ENCODE assay signal across 22 cellular contexts in genomic region chr3:8204846-8205624, GRCh38.
DNase-seq lines count a peak whose midpoint lies in the region; ATAC-seq and TF ChIP-seq lines count a peak whose summit lies in the region.
"Had no signal": no experiment of that assay in that cellular context is flagged by ENCODE, and none has a peak within 500 bp of the region (broad histone marks: within the 10 kb centered on the region; RNA-seq: fewer than 3 reads in every experiment).

No MANE protein-coding gene starts in this region.

- DNase-seq in DMS53 (lab: John Stamatoyannopoulos, UW) (peak; percentile 11), DMS53 treated with DMSO at 0.1 percent for 48 hours (lab: John Stamatoyannopoulos, UW; ENCODE audit: unreplicated experiment) (no peak), brain microvascular endothelial cell (peak; percentile 22), fibroblast of villous mesenchyme (ENCODE audit: low read depth) (peak; percentile 2), aorta (no peak), H4 (ENCODE audit: low spot score) (no peak)
- no peak for DNase-seq in activated CD4-positive, alpha-beta T cell treated with anti-CD3 and anti-CD28 coated beads, Interleukin-2, amount 50 U/mL, for 1 hour
- DNase-seq: activated CD4-positive, alpha-beta T cell treated with anti-CD3 and anti-CD28 coated beads for 48 hours; activated CD8-positive, alpha-beta memory T cell treated with anti-CD3 and anti-CD28 coated beads, Interleukin-2, amount 10 ng/mL, durations not matched to agents 7 days and 5 days; Calu3; heart left ventricle; left ventricle myocardium superior; NCI-H1436 treated with DMSO at 0.1 percent for 48 hours; NCI-H774; OCI-M1; SIG-M5; T-helper 1 cell had no signal

- no peak overlapping the region for H3K4me3 ChIP-seq in brain microvascular endothelial cell (ENCODE audit: low read depth, low read length)
- H3K4me3 ChIP-seq in fibroblast of villous mesenchyme (ENCODE audit: low read depth, low read length), result no peak overlapping the region
- H3K4me3 ChIP-seq in aorta (ENCODE audit: low read length in 2 of 2), result no peak overlapping the region
- H3K4me3 ChIP-seq: BLaER1 treated with 17β-estradiol and CSF1 and Interleukin-3, amounts not matched to agents 10 nM and 100 nM; esophagus muscularis mucosa; heart left ventricle had no signal

- TF ChIP-seq CTCF in brain microvascular endothelial cell (IDR thresholded peaks at IDR 0.05; ENCODE audit: low read depth, low read length, missing control alignments), result no peak
- no peak for TF ChIP-seq CTCF in fibroblast of villous mesenchyme (IDR thresholded peaks at IDR 0.05; ENCODE audit: insufficient read depth, low read depth, low read length)

- no peaks in the 10 kb centered on the region for H3K9me3 ChIP-seq in aorta (ENCODE audit: control insufficient read depth, low read length)
- H3K9me3 ChIP-seq: esophagus muscularis mucosa, heart left ventricle had no signal

- intact Hi-C loops in aorta (cut with DNase I), result no loop called here

- no peaks in the 10 kb centered on the region for H3K27me3 ChIP-seq in brain microvascular endothelial cell (replicated peaks)
- H3K27me3 ChIP-seq in aorta (ENCODE audit: control insufficient read depth in 1 of 2, insufficient read depth in 2 of 2, low read length in 1 of 2), result no peaks in the 10 kb centered on the region
- H3K27me3 ChIP-seq: BLaER1 treated with 17β-estradiol and CSF1 and Interleukin-3, amounts not matched to agents 10 nM and 100 nM; esophagus muscularis mucosa; heart left ventricle had no signal

- H3K36me3 ChIP-seq in brain microvascular endothelial cell (replicated peaks), result no peaks in the 10 kb centered on the region
- H3K36me3 ChIP-seq in aorta (ENCODE audit: control insufficient read depth in 1 of 2, insufficient read depth in 2 of 2, low read length in 1 of 2), result no peaks in the 10 kb centered on the region
- H3K36me3 ChIP-seq: BLaER1 treated with 17β-estradiol and CSF1 and Interleukin-3, amounts not matched to agents 10 nM and 100 nM; esophagus muscularis mucosa; heart left ventricle had no signal

- no peaks in the 10 kb centered on the region for H3K4me1 ChIP-seq in aorta (ENCODE audit: control insufficient read depth in 1 of 2, insufficient read depth in 2 of 2, low read length in 2 of 2)
- H3K4me1 ChIP-seq: heart left ventricle had no signal

- peak; percentile 22 for ATAC-seq in aorta (ENCODE audit: low FRiP score)
- ATAC-seq in HG02870 (IDR thresholded peaks at IDR 0.05; ENCODE audit: unreplicated experiment), result no peak
- ATAC-seq: activated CD8-positive, alpha-beta memory T cell treated with anti-CD3 and anti-CD28 coated beads, Interleukin-2, amount 10 ng/mL, durations not matched to agents 7 days and 5 days; HCT116; heart left ventricle; left ventricle myocardium superior had no signal

- in situ Hi-C loops in brain microvascular endothelial cell (cut with HindIII; ENCODE audit: low pct_ligation_motif_present, low sequenced_read_pairs), result no loop called here

- H3K27ac ChIP-seq in brain microvascular endothelial cell (no peak overlapping the region), aorta (ENCODE audit: low read depth in 1 of 2, low read length in 2 of 2) (no peak overlapping the region)
- H3K27ac ChIP-seq: 22Rv1; BLaER1 treated with 17β-estradiol and CSF1 and Interleukin-3, amounts not matched to agents 10 nM and 100 nM; esophagus muscularis mucosa; heart left ventricle had no signal

- WGBS in aorta, 2 donors, result 80 to 83% methylated on average over 5 of the region's 5 CpGs

Comparison
In these comparisons a context has a peak if more than half of its experiments do, and no peak if none do; other contexts are left out.
1. DNase-seq: peak in DMS53 (single experiment), brain microvascular endothelial cell (single experiment) and fibroblast of villous mesenchyme (single experiment); none in DMS53 treated with DMSO at 0.1 percent for 48 hours (single experiment), aorta (0 of 2), activated CD4-positive, alpha-beta T cell treated with anti-CD3 and anti-CD28 coated beads, Interleukin-2, amount 50 U/mL, for 1 hour (single experiment) and H4 (single experiment).